In the genomic region with DNA sequence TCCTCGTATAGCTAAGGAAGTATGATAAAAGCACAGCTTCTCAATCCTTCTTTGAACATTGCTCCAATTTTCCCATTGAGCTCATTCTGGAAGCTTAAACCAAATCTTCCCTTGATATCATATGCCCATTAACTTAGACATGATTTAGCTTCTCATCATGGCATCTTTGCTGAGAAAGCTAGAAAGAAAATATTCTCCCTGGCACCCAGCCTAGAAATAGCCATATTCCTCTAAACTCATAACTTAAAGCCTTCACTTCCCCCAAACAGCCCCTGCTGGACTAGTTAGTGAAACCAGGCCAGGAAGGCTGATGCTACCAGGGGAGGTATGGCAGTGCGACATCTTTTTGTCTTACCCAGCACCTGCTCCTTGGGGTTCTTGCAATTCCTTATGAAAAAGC, we compare ENCODE assay signal across 15 cellular contexts. TPM values are rescaled to one million over a fixed set of nuclear protein-coding genes. Genes with fewer than 3 reads are reported as not detected.
DNase-seq lines count a peak whose midpoint lies in the region; ATAC-seq and TF ChIP-seq lines count a peak whose summit lies in the region.
"Had no signal": no experiment of that assay in that cellular context is flagged by ENCODE, and none has a peak within 500 bp of the region (broad histone marks: within the 10 kb centered on the region; RNA-seq: fewer than 3 reads in every experiment).

No MANE protein-coding gene starts in this region.

- peak; percentile 66 for DNase-seq in EH (ENCODE audit: low read depth)
- no peak for DNase-seq in activated naive CD8-positive, alpha-beta T cell treated with anti-CD3 and anti-CD28 coated beads for 36 hours
- peak; percentile 32 for DNase-seq in iris pigment epithelial cell (ENCODE audit: low read depth)
- DNase-seq in NCI-H345 treated with DMSO at 0.1 percent for 48 hours (lab: John Stamatoyannopoulos, UW; ENCODE audit: unreplicated experiment), result no peak
- DNase-seq in cerebellar cortex (ENCODE audit: low spot score), result no peak
- no peak for DNase-seq in tibial artery
- DNase-seq: activated CD4-positive, alpha-beta T cell treated with anti-CD3 and anti-CD28 coated beads for 4 hours; activated naive CD4-positive, alpha-beta T cell treated with anti-CD3 and anti-CD28 coated beads, Interleukin-2, amount 50 U/mL, for 16 hours; mesenchymal stem cell; NCI-H187 treated with DMSO at 0.1 percent for 48 hours; stimulated activated CD4-positive, alpha-beta T cell treated with anti-CD3 and anti-CD28 coated beads, Interleukin-12 subunit alpha, Interleukin-12 subunit beta, amount 100 ng/mL, for 4 hours had no signal

- H4K20me1 ChIP-seq in BLaER1, result peaks cover 43% of the 10 kb centered on the region

- peak overlapping the region; percentile 93 for H3K4me2 ChIP-seq in BLaER1

- H3K4me1 ChIP-seq in BLaER1 (peaks cover 46% of the 10 kb centered on the region), tibial artery (peaks cover 0 to 42% (median 31%) of the 10 kb centered on the region in 4 donors)

- H3K27ac Mint-ChIP-seq in activated naive CD8-positive, alpha-beta T cell treated with anti-CD3 and anti-CD28 coated beads for 36 hours, result peak overlapping the region; percentile 87
- H3K27ac Mint-ChIP-seq: B cell had no signal

- H3K27ac ChIP-seq in BLaER1 (no peak overlapping the region), tibial artery (no peak overlapping the region)

- no peaks in the 10 kb centered on the region for H3K27me3 ChIP-seq in BLaER1
- H3K27me3 ChIP-seq in tibial artery, result no peaks in the 10 kb centered on the region

- peak overlapping the region; percentile 89 for H3K4me3 Mint-ChIP-seq in activated naive CD8-positive, alpha-beta T cell treated with anti-CD3 and anti-CD28 coated beads for 36 hours
- H3K4me3 Mint-ChIP-seq: B cell had no signal

- H3K9me3 Mint-ChIP-seq in activated naive CD8-positive, alpha-beta T cell treated with anti-CD3 and anti-CD28 coated beads for 36 hours, result no peaks in the 10 kb centered on the region

- H3K36me3 ChIP-seq in BLaER1, result peaks cover 44% of the 10 kb centered on the region
- H3K36me3 ChIP-seq in tibial artery, result no peaks in the 10 kb centered on the region

- no peaks in the 10 kb centered on the region for H3K27me3 Mint-ChIP-seq in activated naive CD8-positive, alpha-beta T cell treated with anti-CD3 and anti-CD28 coated beads for 36 hours

- H3K4me3 ChIP-seq in BLaER1 (no peak overlapping the region), tibial artery (no peak overlapping the region)

- H3K9me3 ChIP-seq in BLaER1, result no peaks in the 10 kb centered on the region
- no peaks in the 10 kb centered on the region for H3K9me3 ChIP-seq in tibial artery

- H3K36me3 Mint-ChIP-seq in activated naive CD8-positive, alpha-beta T cell treated with anti-CD3 and anti-CD28 coated beads for 36 hours, result peaks cover 54% of the 10 kb centered on the region

- intact Hi-C loops in tibial artery (cut with DNase I; ENCODE audit: low total_unique reads), result loop anchor here (10.0 kb wide), 1 partner anchor 54 kb away; no protein-coding TSS in a partner anchor

- no peak for ATAC-seq in HG02938 (IDR thresholded peaks at IDR 0.05; ENCODE audit: unreplicated experiment)
- ATAC-seq: HCT116 had no signal

- peaks cover 48% of the 10 kb centered on the region for H3K4me1 Mint-ChIP-seq in activated naive CD8-positive, alpha-beta T cell treated with anti-CD3 and anti-CD28 coated beads for 36 hours

- TF ChIP-seq CTCF in tibial artery (IDR thresholded peaks at IDR 0.05), result no peak

- no peak overlapping the region for H3K9ac ChIP-seq in BLaER1

RNA-seq across cellular contexts. Expression of a gene that starts 4.3 kb away (rescaled TPM):
- total RNA-seq in activated naive CD8-positive, alpha-beta T cell treated with anti-CD3 and anti-CD28 coated beads for 36 hours, result 10 to 100 TPM; 78.3 to 85.4 TPM

Comparison
In these comparisons a context has a peak if more than half of its experiments do, and no peak if none do; other contexts are left out.
1. DNase-seq: peak in EH (single experiment) and iris pigment epithelial cell (single experiment); none in activated naive CD8-positive, alpha-beta T cell treated with anti-CD3 and anti-CD28 coated beads for 36 hours (single experiment), NCI-H345 treated with DMSO at 0.1 percent for 48 hours (single experiment), cerebellar cortex (single experiment) and tibial artery (0 of 2).